Comparison of ENCODE assay signal across 8 cellular contexts in the genomic region with DNA sequence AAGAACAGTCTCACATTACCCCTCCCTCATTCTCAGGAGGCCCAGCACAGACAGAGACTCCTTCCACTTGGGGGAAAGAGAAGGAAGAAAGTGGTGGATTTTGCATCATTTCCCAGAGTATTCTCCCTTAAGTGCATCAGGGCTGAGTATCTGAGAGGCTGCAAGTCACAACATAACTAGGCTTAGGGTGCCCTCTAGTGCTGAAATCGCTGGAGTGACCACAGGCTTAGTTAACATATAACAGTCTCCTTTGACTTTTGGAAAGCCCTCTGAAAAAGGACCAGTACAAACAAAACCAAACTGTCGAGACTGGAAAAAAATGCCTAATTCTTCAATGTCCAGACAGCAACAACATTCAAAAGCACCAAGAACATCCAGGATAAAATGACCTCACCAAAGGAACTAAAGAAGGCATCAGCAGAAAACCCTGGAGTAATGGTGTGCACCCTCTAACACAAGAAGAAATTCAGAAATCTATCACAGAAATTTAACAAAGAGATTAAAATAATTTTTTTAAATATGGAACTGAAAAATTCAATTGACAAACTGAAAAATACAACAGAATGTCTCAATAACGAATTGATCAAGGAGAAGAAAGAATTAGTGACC.
DNase-seq lines count a peak whose midpoint lies in the region; ATAC-seq and TF ChIP-seq lines count a peak whose summit lies in the region.

No MANE protein-coding gene starts in this region.

- no peaks in the 10 kb centered on the region for H3K27me3 Mint-ChIP-seq in neural crest cell (ENCODE audit: low read depth)

- H3K9me3 Mint-ChIP-seq in neural crest cell, result peaks cover 7% of the 10 kb centered on the region

- TF ChIP-seq POLR2A in NB4 (IDR thresholded peaks at IDR 0.05; ENCODE audit: extremely low read depth, insufficient read length) (no peak), ovary (IDR thresholded peaks at IDR 0.05) (no peak)

- DNase-seq in CD1c-positive myeloid dendritic cell (ENCODE audit: extremely low spot score), result peak; percentile 23
- peak; percentile 72 for DNase-seq in NB4 (ENCODE audit: low read depth)
- DNase-seq in SK-N-MC (ENCODE audit: low read depth, low spot score), result peak; percentile 75
- DNase-seq in epithelial cell of prostate (ENCODE audit: low read depth, low spot score), result peak; percentile 24
- peak; percentile 75 for DNase-seq in neural crest cell (ENCODE audit: low read depth, low spot score)
- no peak for DNase-seq in ovary

- TF ChIP-seq CTCF in NB4 (IDR thresholded peaks at IDR 0.05; ENCODE audit: low read depth, low read length), result peak; percentile 47
- TF ChIP-seq CTCF in neural crest cell (conservative IDR thresholded peaks at IDR 0.05), result peak; percentile 84
- TF ChIP-seq CTCF in ovary (IDR thresholded peaks at IDR 0.05), result no peak

- H3K9ac ChIP-seq in SK-N-MC (ENCODE audit: insufficient read length), result no peak overlapping the region

- no peak overlapping the region for H3K4me3 Mint-ChIP-seq in neural crest cell

- intact Hi-C loops in ovary (cut with DNase I), result no loop called here

- peaks cover 2% of the 10 kb centered on the region for H3K36me3 Mint-ChIP-seq in neural crest cell (ENCODE audit: low read depth)

- H3K36me3 ChIP-seq in SK-N-MC (ENCODE audit: insufficient read depth, low read length) (no peaks in the 10 kb centered on the region), ovary (no peaks in the 10 kb centered on the region)

- H3K27ac Mint-ChIP-seq in neural crest cell (ENCODE audit: unreplicated experiment), result no peak overlapping the region

- no peaks in the 10 kb centered on the region for H3K4me1 ChIP-seq in ovary (ENCODE audit: insufficient read depth)

- WGBS in ovary, 3 donors, result 7 to 40% (median 36%) methylated on average over 3 of the region's 3 CpGs

- ATAC-seq in GM18511 (IDR thresholded peaks at IDR 0.05; ENCODE audit: unreplicated experiment) (peak; percentile 99), HG02852 (IDR thresholded peaks at IDR 0.05; ENCODE audit: unreplicated experiment) (peak; percentile 100)

- H3K9me3 ChIP-seq in SK-N-MC (ENCODE audit: low read depth, low read length), result no peaks in the 10 kb centered on the region
- no peaks in the 10 kb centered on the region for H3K9me3 ChIP-seq in ovary

- H3K4me1 Mint-ChIP-seq in neural crest cell, result no peaks in the 10 kb centered on the region

- H3K27ac ChIP-seq in SK-N-MC, result no peak overlapping the region
- no peak overlapping the region for H3K27ac ChIP-seq in epithelial cell of prostate
- H3K27ac ChIP-seq in ovary, result no peak overlapping the region

- no peak for TF ChIP-seq EP300 in ovary (IDR thresholded peaks at IDR 0.05)

- no peaks in the 10 kb centered on the region for H3K27me3 ChIP-seq in ovary

- H3K4me3 ChIP-seq in NB4 (ENCODE audit: low read depth, low read length) (no peak overlapping the region), SK-N-MC (no peak overlapping the region), ovary (no peak overlapping the region)

Comparison
In these comparisons a context has a peak if more than half of its experiments do, and no peak if none do; other contexts are left out.
1. DNase-seq: peak in CD1c-positive myeloid dendritic cell (single experiment), NB4 (single experiment), SK-N-MC (single experiment), epithelial cell of prostate (single experiment) and neural crest cell (single experiment); none in ovary (0 of 5).
2. CTCF ChIP-seq: peak in NB4 (single experiment) and neural crest cell (single experiment); none in ovary (0 of 3).